In genomic region chr2:8482432-8482831, GRCh38 we compare ENCODE assay signal across 16 cellular contexts.
A peak's percentile ranks its signal among the peaks of the same experiment; 100 is the strongest.
DNase-seq lines count a peak whose midpoint lies in the region; ATAC-seq lines count a peak whose summit lies in the region.
"Had no signal": no experiment of that assay in that cellular context is flagged by ENCODE, and none has a peak within 500 bp of the region (broad histone marks: within the 10 kb centered on the region; RNA-seq: fewer than 3 reads in every experiment).

No MANE protein-coding gene starts in this region.

- H3K27ac Mint-ChIP-seq in activated T-helper 17 cell treated with anti-CD3 and anti-CD28 coated beads, Interleukin-2, amount 50 U/mL, for 72 hours, result peak overlapping the region; percentile 99
- H3K27ac Mint-ChIP-seq: B cell, nephron progenitor cell had no signal

- H4K20me1 ChIP-seq in BLaER1, result no peaks in the 10 kb centered on the region
- H4K20me1 ChIP-seq in Karpas-422 (ENCODE audit: insufficient read depth, low read depth, low read length), result no peaks in the 10 kb centered on the region

- H3K79me2 ChIP-seq in Karpas-422 (ENCODE audit: low read length), result no peaks in the 10 kb centered on the region

- H2AFZ ChIP-seq in Karpas-422 (ENCODE audit: low read length), result no peak overlapping the region

- intact Hi-C loops in Right ventricle myocardium superior (cut with DNase I), result no loop called here

- no peak overlapping the region for H3K9ac ChIP-seq in BLaER1
- H3K9ac ChIP-seq in Karpas-422 (ENCODE audit: low read length), result no peak overlapping the region

- H3K4me3 ChIP-seq in BLaER1, result no peak overlapping the region
- H3K4me3 ChIP-seq in Karpas-422 (ENCODE audit: low read length), result peak overlapping the region; percentile 1; the same call in 1 of the 2 replicates
- H3K4me3 ChIP-seq: dorsolateral prefrontal cortex, right lobe of liver had no signal

- peak overlapping the region; percentile 97 for H3K4me3 Mint-ChIP-seq in activated T-helper 17 cell treated with anti-CD3 and anti-CD28 coated beads, Interleukin-2, amount 50 U/mL, for 72 hours
- H3K4me3 Mint-ChIP-seq: B cell, nephron progenitor cell had no signal

- peaks cover 93% of the 10 kb centered on the region for H3K4me1 ChIP-seq in BLaER1
- H3K4me1 ChIP-seq in Karpas-422 (ENCODE audit: low read length), result peaks cover 36% of the 10 kb centered on the region

- no peaks in the 10 kb centered on the region for H3K9me2 ChIP-seq in Karpas-422 (replicated peaks; ENCODE audit: insufficient read depth, low read length)

- DNase-seq in NCI-H748 (lab: John Stamatoyannopoulos, UW; ENCODE audit: unreplicated experiment) (peak; percentile 34), NCI-H748 treated with DMSO at 0.1 percent for 48 hours (lab: John Stamatoyannopoulos, UW) (no peak), Karpas-422 (no peak), Right ventricle myocardium superior (no peak)
- DNase-seq: dorsolateral prefrontal cortex, left ventricle myocardium superior, midbrain, NCI-H1436 treated with DMSO at 0.1 percent for 48 hours, nephron progenitor cell had no signal

- peak overlapping the region; percentile 60 for H3K27ac ChIP-seq in BLaER1
- H3K27ac ChIP-seq in Karpas-422 (ENCODE audit: low read length), result no peak overlapping the region
- H3K27ac ChIP-seq: dorsolateral prefrontal cortex, HL-60, right lobe of liver had no signal

- H3K27me3 ChIP-seq in BLaER1, result no peaks in the 10 kb centered on the region
- H3K27me3 ChIP-seq in Karpas-422 (ENCODE audit: low read length), result no peaks in the 10 kb centered on the region
- H3K27me3 ChIP-seq: dorsolateral prefrontal cortex, right lobe of liver had no signal

- no peak for ATAC-seq in activated T-helper 17 cell treated with anti-CD3 and anti-CD28 coated beads, Interleukin-2, amount 50 U/mL, for 72 hours (replicated peaks)
- ATAC-seq in GM21529 (IDR thresholded peaks at IDR 0.05; ENCODE audit: unreplicated experiment) (no peak), HG02970 (IDR thresholded peaks at IDR 0.05; ENCODE audit: low FRiP score, unreplicated experiment) (no peak), Right ventricle myocardium superior (ENCODE audit: poor library complexity) (no peak)
- ATAC-seq: left ventricle myocardium superior, right lobe of liver had no signal

- peaks cover 80% of the 10 kb centered on the region for H3K36me3 Mint-ChIP-seq in activated T-helper 17 cell treated with anti-CD3 and anti-CD28 coated beads, Interleukin-2, amount 50 U/mL, for 72 hours (ENCODE audit: low read depth)

- no peaks in the 10 kb centered on the region for H3K36me3 ChIP-seq in BLaER1
- H3K36me3 ChIP-seq in Karpas-422 (ENCODE audit: insufficient read depth, low read length), result no peaks in the 10 kb centered on the region
- H3K36me3 ChIP-seq: right lobe of liver had no signal

- no peaks in the 10 kb centered on the region for H3K9me3 Mint-ChIP-seq in activated T-helper 17 cell treated with anti-CD3 and anti-CD28 coated beads, Interleukin-2, amount 50 U/mL, for 72 hours

- H3K27me3 Mint-ChIP-seq in activated T-helper 17 cell treated with anti-CD3 and anti-CD28 coated beads, Interleukin-2, amount 50 U/mL, for 72 hours, result no peaks in the 10 kb centered on the region

- H3K9me3 ChIP-seq in BLaER1, result no peaks in the 10 kb centered on the region
- no peaks in the 10 kb centered on the region for H3K9me3 ChIP-seq in Karpas-422 (ENCODE audit: low read length)
- H3K9me3 ChIP-seq: right lobe of liver had no signal

- H3K4me2 ChIP-seq in BLaER1, result peak overlapping the region; percentile 80
- H3K4me2 ChIP-seq in Karpas-422 (ENCODE audit: low read depth, low read length, poor library complexity, severe bottlenecking), result peak overlapping the region; percentile 26

- H3K4me1 Mint-ChIP-seq in activated T-helper 17 cell treated with anti-CD3 and anti-CD28 coated beads, Interleukin-2, amount 50 U/mL, for 72 hours, result peaks cover 66% of the 10 kb centered on the region
